8 cellular contexts compared by ENCODE assay signal in genomic region chr4:7042697-7043464, GRCh38. TPM values are rescaled to one million over a fixed set of nuclear protein-coding genes. Genes with fewer than 3 reads are reported as not detected.
DNase-seq lines count a peak whose midpoint lies in the region; ATAC-seq and TF ChIP-seq lines count a peak whose summit lies in the region.

TADA2B (plus strand) TSS chr4:7043372; CDS start chr4:7043580, 208 bp downstream.

- H3K27me3 Mint-ChIP-seq in progenitor cell of endocrine pancreas, result peaks cover 7% of the 10 kb centered on the region

- peak within 1 kb of the TSS; percentile 94 for H3K27ac Mint-ChIP-seq in progenitor cell of endocrine pancreas

- H3K36me3 ChIP-seq in left ventricle myocardium inferior, result no peaks in the 10 kb centered on the region

- H3K4me3 ChIP-seq in left ventricle myocardium inferior, result peak within 1 kb of the TSS; percentile 96

- peaks cover 65% of the 10 kb centered on the region for H3K4me1 ChIP-seq in left ventricle myocardium inferior

- H3K9me3 Mint-ChIP-seq in progenitor cell of endocrine pancreas (ENCODE audit: low read depth), result no peaks in the 10 kb centered on the region

- peak within 1 kb of the TSS; percentile 85 for H3K4me3 Mint-ChIP-seq in progenitor cell of endocrine pancreas (ENCODE audit: low read depth)

- peak within 1 kb of the TSS; percentile 96 for H3K27ac ChIP-seq in left ventricle myocardium inferior (replicated peaks)

- ATAC-seq in HG02884 (IDR thresholded peaks at IDR 0.05; ENCODE audit: unreplicated experiment), result peak; percentile 76

- in situ Hi-C loops in GM13977 (cut with MboI; ENCODE audit: low pct_unique_long_range_greater_than_20kb, low sequenced_read_pairs, unreplicated experiment), result no loop called here

- H3K9me3 ChIP-seq in left ventricle myocardium inferior (replicated peaks), result no peaks in the 10 kb centered on the region

- peaks cover 6% of the 10 kb centered on the region for H3K36me3 Mint-ChIP-seq in progenitor cell of endocrine pancreas (ENCODE audit: insufficient read depth)

- H3K27me3 ChIP-seq in left ventricle myocardium inferior (ENCODE audit: low read depth), result no peaks in the 10 kb centered on the region

- DNase-seq in GM13977 (ENCODE audit: low spot score), result peak; percentile 100
- peak; percentile 95 for DNase-seq in NCI-H146 treated with DMSO at 0.1 percent for 48 hours (lab: John Stamatoyannopoulos, UW; ENCODE audit: unreplicated experiment)
- peak; percentile 96 for DNase-seq in amniotic stem cell (lab: John Stamatoyannopoulos, UW)
- DNase-seq in left ventricle myocardium inferior, result peak; percentile 97
- DNase-seq in progenitor cell of endocrine pancreas (ENCODE audit: low spot score, unreplicated experiment), result peak; percentile 96
- peak; percentile 96 for DNase-seq in ureter (ENCODE audit: low spot score)

- intact Hi-C loops in T-helper 1 cell treated with Interleukin-12 subunit alpha and Interleukin-12 subunit beta and Interleukin-4 antibody, amounts not matched to agents 30 ng/mL and 1 ng/mL, for 36 hours (cut with micrococcal nuclease), result loop anchor here (1.0 to 5.0 kb wide), 9 partner anchors 25 to 403 kb away; partner anchors contain the start of genes GRPEL1, KIAA0232, MRFAP1 and TBC1D14
- intact Hi-C loops in left ventricle myocardium inferior (cut with micrococcal nuclease), result no loop called here

- peak; percentile 80 for TF ChIP-seq CTCF in GM13977 (IDR thresholded peaks at IDR 0.05; ENCODE audit: extremely low read depth, insufficient read depth, missing control alignments)
- TF ChIP-seq CTCF in left ventricle myocardium inferior (IDR thresholded peaks at IDR 0.05; ENCODE audit: borderline replicate concordance), result peak; percentile 60
- peak; percentile 44 for TF ChIP-seq CTCF in progenitor cell of endocrine pancreas (IDR thresholded peaks at IDR 0.05; ENCODE audit: unreplicated experiment)

- peaks cover 25% of the 10 kb centered on the region for H3K4me1 Mint-ChIP-seq in progenitor cell of endocrine pancreas (ENCODE audit: low read depth)

RNA-seq across cellular contexts. Expression of gene TADA2B, which starts in this region (rescaled TPM):
- 29.7 and 34.2 TPM in 2 replicates for total RNA-seq in T-helper 1 cell treated with Interleukin-12 subunit alpha and Interleukin-12 subunit beta and Interleukin-4 antibody, amounts not matched to agents 30 ng/mL and 1 ng/mL, for 36 hours
- 33.7 TPM for total RNA-seq in left ventricle myocardium inferior
- 21.2 and 21.8 TPM in 2 replicates for total RNA-seq in progenitor cell of endocrine pancreas
- total RNA-seq in ureter, result 20.0 TPM

Comparison
In these comparisons a context has a peak if more than half of its experiments do, and no peak if none do; other contexts are left out.
1. Peak in every context shown above with its lines: DNase-seq, ATAC-seq, H3K4me3 ChIP-seq and H3K27ac ChIP-seq.